In genomic region chr12:92665496-92665895, GRCh38 we compare ENCODE assay signal across 2 cellular contexts.
TF ChIP-seq lines count a peak whose summit lies in the region.

No MANE protein-coding gene starts in this region.

TF ChIP-seq in HepG2, 621 proteins besides CTCF, POLR2A, EP300 and RAD21:
- TF ChIP-seq SNAPC4 (CRISPR knock-in tag; IDR thresholded peaks at IDR 0.05) (no peak), MNT (IDR thresholded peaks at IDR 0.05) (peak; percentile 49; the same call in 1 of the 2 replicates), ZNF512 (CRISPR knock-in tag; IDR thresholded peaks at IDR 0.05) (no peak), CEBPB (IDR thresholded peaks at IDR 0.05; ENCODE audit: borderline replicate concordance, low read depth, low read length) (peak; percentile 56; the same call in 1 of the 2 replicates)

TF ChIP-seq in IMR-90, 13 proteins besides CTCF, POLR2A, EP300 and RAD21:
- TF ChIP-seq CHD1 (IDR thresholded peaks at IDR 0.05; ENCODE audit: low read depth, low read length) (no peak), CEBPB (IDR thresholded peaks at IDR 0.05; ENCODE audit: low read depth, low read length) (peak; percentile 46)
